In the genomic region with DNA sequence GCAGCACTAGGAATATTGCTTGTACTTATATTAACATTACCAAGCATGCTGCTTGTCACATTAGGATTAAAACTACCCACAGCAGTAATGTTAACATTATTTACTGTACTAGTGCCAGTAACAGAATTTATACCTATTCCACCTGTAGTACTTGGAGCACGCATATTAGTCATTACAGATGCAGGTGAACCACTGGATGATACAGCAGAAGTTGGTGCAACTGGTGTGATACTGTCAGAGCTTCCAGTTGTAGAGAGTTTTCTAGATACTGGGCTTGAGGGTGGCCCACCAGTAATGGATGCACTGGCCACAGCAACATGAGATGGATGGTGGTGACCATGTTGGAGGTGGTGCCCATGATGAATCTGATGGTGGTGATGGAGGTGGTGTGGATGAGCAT, we compare ENCODE assay signal across 7 cellular contexts. TPM values are rescaled to one million over a fixed set of nuclear protein-coding genes. Genes with fewer than 3 reads are reported as not detected.
A peak's percentile ranks its signal among the peaks of the same experiment; 100 is the strongest.
DNase-seq lines count a peak whose midpoint lies in the region; ATAC-seq lines count a peak whose summit lies in the region.

No MANE protein-coding gene starts in this region.

- H3K4me1 ChIP-seq in right cardiac atrium (ENCODE audit: control insufficient read depth, insufficient read depth, low read length) = peaks cover 12% of the 10 kb centered on the region

- ATAC-seq in right cardiac atrium = no peak
- ATAC-seq in GM18498 (IDR thresholded peaks at IDR 0.05; ENCODE audit: unreplicated experiment) = no peak

- POLR2A ChIA-PET in activated CD4-positive, alpha-beta memory T cell treated with anti-CD3 and anti-CD28 coated beads for 36 hours (lab: Charles Lee) = no interaction called here

- 93% methylated on average over 1 of the region's 1 CpG for WGBS in right cardiac atrium

- H3K4me1 Mint-ChIP-seq in activated CD4-positive, alpha-beta memory T cell treated with anti-CD3 and anti-CD28 coated beads for 36 hours (ENCODE audit: low read depth) = peaks cover 43% of the 10 kb centered on the region

- peaks cover 6% of the 10 kb centered on the region for H3K36me3 ChIP-seq in H7 (replicated peaks; ENCODE audit: control insufficient read depth, insufficient read depth, low read length)

- H3K27me3 Mint-ChIP-seq in activated CD4-positive, alpha-beta memory T cell treated with anti-CD3 and anti-CD28 coated beads for 36 hours = peaks cover 2% of the 10 kb centered on the region

- H3K4me3 ChIP-seq in H7 (ENCODE audit: insufficient read depth, low read depth, low read length) (peak overlapping the region; percentile 93), right cardiac atrium (ENCODE audit: low read length) (peak overlapping the region; percentile 94), skin epidermis (peak overlapping the region in 6 of 7 experiments; percentile 56 to 89 (median 77))

- H3K27ac ChIP-seq in right cardiac atrium (ENCODE audit: low read length) (no peak overlapping the region), skin epidermis (peak overlapping the region in 7 of 21 experiments; percentile 34 to 97 (median 95))

- intact Hi-C loops in activated CD4-positive, alpha-beta memory T cell treated with anti-CD3 and anti-CD28 coated beads for 36 hours (cut with micrococcal nuclease) = loop anchor here (5.0 kb wide), 4 partner anchors 192 to 698 kb away; partner anchors contain the start of genes CCDC122 and LACC1
- intact Hi-C loops in right cardiac atrium (cut with DNase I) = no loop called here
- intact Hi-C loops in posterior cingulate gyrus (cut with DNase I) = loop anchor here (10.0 kb wide), 1 partner anchor 90 kb away; no protein-coding TSS in a partner anchor

- H3K27me3 ChIP-seq in H7 (ENCODE audit: control insufficient read depth, insufficient read depth, low read length) (no peaks in the 10 kb centered on the region), right cardiac atrium (ENCODE audit: control insufficient read depth, insufficient read depth) (no peaks in the 10 kb centered on the region)

- H3K4me3 Mint-ChIP-seq in activated CD4-positive, alpha-beta memory T cell treated with anti-CD3 and anti-CD28 coated beads for 36 hours = peak overlapping the region; percentile 90

- H3K36me3 Mint-ChIP-seq in activated CD4-positive, alpha-beta memory T cell treated with anti-CD3 and anti-CD28 coated beads for 36 hours = peaks cover 3% of the 10 kb centered on the region

- H3K27ac Mint-ChIP-seq in activated CD4-positive, alpha-beta memory T cell treated with anti-CD3 and anti-CD28 coated beads for 36 hours = peak overlapping the region; percentile 78

- no peaks in the 10 kb centered on the region for H3K9me3 ChIP-seq in right cardiac atrium (ENCODE audit: control insufficient read depth, low read length)

- DNase-seq in H7 = no peak
- DNase-seq in activated CD4-positive, alpha-beta memory T cell treated with anti-CD3 and anti-CD28 coated beads for 36 hours = no peak
- no peak for DNase-seq in right cardiac atrium
- DNase-seq in posterior cingulate gyrus = no peak
- DNase-seq in medulla oblongata (ENCODE audit: extremely low spot score) = no peak

- CTCF ChIA-PET in activated CD4-positive, alpha-beta memory T cell treated with anti-CD3 and anti-CD28 coated beads for 36 hours (lab: Charles Lee) = no interaction called here

- no peaks in the 10 kb centered on the region for H3K9me3 Mint-ChIP-seq in activated CD4-positive, alpha-beta memory T cell treated with anti-CD3 and anti-CD28 coated beads for 36 hours

RNA-seq across cellular contexts. Expression of gene TSC22D1, which starts 1.1 kb away (rescaled TPM):
- 44.7 and 50.1 TPM in 2 replicates for total RNA-seq in H7 (2014; rRNA removed; shearing (Covaris generic))
- total RNA-seq in activated CD4-positive, alpha-beta memory T cell treated with anti-CD3 and anti-CD28 coated beads for 36 hours = 1 to 10 TPM; 4.4 to 5.6 TPM
- 100 to 1,000 TPM in 3 of 4 donors, 10 to 100 TPM in 1; 90.8 to 163 (median 138) TPM for total RNA-seq in right cardiac atrium
- 112 TPM for polyA plus RNA-seq in right cardiac atrium

Comparison
In these comparisons a context has a peak if more than half of its experiments do, and no peak if none do; other contexts are left out.
1. intact Hi-C loops: an anchor here in activated CD4-positive, alpha-beta memory T cell treated with anti-CD3 and anti-CD28 coated beads for 36 hours (5.0 kb wide) and posterior cingulate gyrus (10.0 kb wide); none called in right cardiac atrium.